Comparison of ENCODE assay signal across 8 cellular contexts in the genomic region with DNA sequence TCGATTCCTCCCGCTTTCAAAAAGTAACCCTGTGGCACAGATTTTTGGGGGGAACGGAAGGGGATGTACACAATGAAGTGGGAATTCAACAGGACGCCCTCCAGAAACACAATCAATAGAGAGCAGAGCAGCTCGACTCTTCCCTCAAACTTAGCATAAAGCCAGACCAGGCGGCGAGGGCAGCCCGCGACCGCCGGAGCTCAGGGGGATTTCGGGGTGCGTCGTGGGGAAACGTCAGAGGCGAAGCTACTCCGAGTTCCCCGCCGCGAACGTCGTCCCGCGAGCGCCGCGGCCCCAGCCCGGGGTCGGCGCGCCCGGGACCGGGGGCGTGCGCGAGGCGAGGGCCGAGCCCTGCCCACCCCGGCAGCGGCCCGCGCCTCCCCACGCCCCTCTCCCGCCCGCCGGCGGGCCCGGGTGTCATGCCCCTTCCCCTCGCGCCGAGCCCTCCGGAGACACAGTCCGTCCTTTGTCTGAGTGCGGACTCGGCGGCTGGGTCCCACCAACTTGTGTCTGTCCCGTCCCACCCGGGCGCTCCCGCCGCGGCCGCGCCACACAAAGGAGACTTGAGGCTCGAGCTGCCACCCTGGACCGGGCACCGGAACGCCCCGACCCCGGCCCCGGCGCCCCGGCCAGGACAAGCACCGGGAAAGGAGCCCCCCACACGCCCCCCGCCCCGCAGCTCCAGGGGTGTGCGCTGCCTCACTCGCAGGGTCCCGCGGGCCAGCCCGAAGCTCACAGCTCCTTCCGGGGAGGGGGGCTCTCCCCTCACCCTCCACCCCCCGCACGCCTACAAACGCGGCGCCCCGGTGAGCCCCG. TPM values are rescaled to one million over a fixed set of nuclear protein-coding genes. Genes with fewer than 3 reads are reported as not detected.
DNase-seq lines count a peak whose midpoint lies in the region; ATAC-seq lines count a peak whose summit lies in the region.

No MANE protein-coding gene starts in this region.

- H3K4me3 ChIP-seq in Karpas-422 (ENCODE audit: low read length) = peak overlapping the region; percentile 87
- H3K4me3 ChIP-seq in ectodermal cell (ENCODE audit: insufficient read depth, low read depth, low read length) = peak overlapping the region; percentile 64

- no peaks in the 10 kb centered on the region for H3K9me2 ChIP-seq in Karpas-422 (replicated peaks; ENCODE audit: insufficient read depth, low read length)

- 0% methylated on average over 90 of the region's 90 CpGs for WGBS in ectodermal cell, 2 experiments

- H3K36me3 ChIP-seq in Karpas-422 (ENCODE audit: insufficient read depth, low read length) (no peaks in the 10 kb centered on the region), ectodermal cell (ENCODE audit: control insufficient read depth, insufficient read depth, low read length) (no peaks in the 10 kb centered on the region)

- no peaks in the 10 kb centered on the region for H3K9me3 ChIP-seq in Karpas-422 (ENCODE audit: low read length)
- H3K9me3 ChIP-seq in ectodermal cell (ENCODE audit: control insufficient read depth, low read length) = no peaks in the 10 kb centered on the region

- peak overlapping the region; percentile 95 for H3K9ac ChIP-seq in Karpas-422 (ENCODE audit: low read length)

- H3K79me2 ChIP-seq in Karpas-422 (ENCODE audit: low read length) = peaks cover 54% of the 10 kb centered on the region

- H3K4me1 ChIP-seq in Karpas-422 (ENCODE audit: low read length) (peaks cover 34% of the 10 kb centered on the region), ectodermal cell (ENCODE audit: control insufficient read depth, insufficient read depth, low read length) (no peaks in the 10 kb centered on the region)

- H3K4me2 ChIP-seq in Karpas-422 (ENCODE audit: low read depth, low read length, poor library complexity, severe bottlenecking) = peak overlapping the region; percentile 83

- peak; percentile 36 for ATAC-seq in GM21723 (IDR thresholded peaks at IDR 0.05; ENCODE audit: unreplicated experiment)

- in situ Hi-C loops in G401 (cut with HindIII; ENCODE audit: low sequenced_read_pairs) = no loop called here

- H2AFZ ChIP-seq in Karpas-422 (ENCODE audit: low read length) = no peak overlapping the region

- H3K27ac ChIP-seq in Karpas-422 (ENCODE audit: low read length) = peak overlapping the region; percentile 64
- H3K27ac ChIP-seq in ectodermal cell (ENCODE audit: insufficient read depth, low read depth, low read length, poor library complexity, severe bottlenecking) = peak overlapping the region; percentile 96

- peaks cover 9% of the 10 kb centered on the region; the same call in 1 of the 2 replicates for H4K20me1 ChIP-seq in Karpas-422 (ENCODE audit: insufficient read depth, low read depth, low read length)

- H3K27me3 ChIP-seq in Karpas-422 (ENCODE audit: low read length) = no peaks in the 10 kb centered on the region
- H3K27me3 ChIP-seq in ectodermal cell (ENCODE audit: control insufficient read depth, insufficient read depth, low read length, poor library complexity, severe bottlenecking) = no peaks in the 10 kb centered on the region

- peak; percentile 10 for DNase-seq in G401 (ENCODE audit: low spot score)
- peak; percentile 74 for DNase-seq in Karpas-422
- peak; percentile 8 to 27 for DNase-seq in activated CD4-positive, alpha-beta T cell treated with anti-CD3 and anti-CD28 coated beads, Interleukin-2, amount 50 U/mL, for 24 hours (ENCODE audit: low read depth in 1 of 2, low spot score in 1 of 2)
- peak; percentile 28 for DNase-seq in lung microvascular endothelial cell (ENCODE audit: low read depth in 2 of 2)
- peak in 2 of 3 donors; percentile 16 to 35 for DNase-seq in stimulated activated CD4-positive, alpha-beta T cell treated with anti-CD3 and anti-CD28 coated beads, TNF-alpha, amount 100 ng/mL, for 48 hours (ENCODE audit: low read depth in 3 of 3)
- DNase-seq in epidermal melanocyte (ENCODE audit: insufficient read length, low spot score) = no peak

RNA-seq across cellular contexts. Expression of a gene that starts 0.7 kb away (rescaled TPM):
- total RNA-seq in G401 (2014; rRNA removed; shearing (Covaris generic)) = 33.4 and 37.5 TPM in 2 replicates
- total RNA-seq in Karpas-422 (2014; rRNA removed; shearing (Covaris generic); ENCODE audit: low replicate concordance) = 53.3 and 57.3 TPM in 2 replicates
- 98.8 TPM for polyA plus RNA-seq in ectodermal cell (2013, experiment 1 of 4)
- 90.0 TPM for polyA plus RNA-seq in ectodermal cell (2013, experiment 2 of 4)
- polyA plus RNA-seq in ectodermal cell (2013, experiment 3 of 4) = 82.7 TPM
- polyA plus RNA-seq in ectodermal cell (2013, experiment 4 of 4) = 83.2 TPM
- 4.8 and 8.3 TPM in 2 replicates for total RNA-seq in lung microvascular endothelial cell
